In the genomic region with DNA sequence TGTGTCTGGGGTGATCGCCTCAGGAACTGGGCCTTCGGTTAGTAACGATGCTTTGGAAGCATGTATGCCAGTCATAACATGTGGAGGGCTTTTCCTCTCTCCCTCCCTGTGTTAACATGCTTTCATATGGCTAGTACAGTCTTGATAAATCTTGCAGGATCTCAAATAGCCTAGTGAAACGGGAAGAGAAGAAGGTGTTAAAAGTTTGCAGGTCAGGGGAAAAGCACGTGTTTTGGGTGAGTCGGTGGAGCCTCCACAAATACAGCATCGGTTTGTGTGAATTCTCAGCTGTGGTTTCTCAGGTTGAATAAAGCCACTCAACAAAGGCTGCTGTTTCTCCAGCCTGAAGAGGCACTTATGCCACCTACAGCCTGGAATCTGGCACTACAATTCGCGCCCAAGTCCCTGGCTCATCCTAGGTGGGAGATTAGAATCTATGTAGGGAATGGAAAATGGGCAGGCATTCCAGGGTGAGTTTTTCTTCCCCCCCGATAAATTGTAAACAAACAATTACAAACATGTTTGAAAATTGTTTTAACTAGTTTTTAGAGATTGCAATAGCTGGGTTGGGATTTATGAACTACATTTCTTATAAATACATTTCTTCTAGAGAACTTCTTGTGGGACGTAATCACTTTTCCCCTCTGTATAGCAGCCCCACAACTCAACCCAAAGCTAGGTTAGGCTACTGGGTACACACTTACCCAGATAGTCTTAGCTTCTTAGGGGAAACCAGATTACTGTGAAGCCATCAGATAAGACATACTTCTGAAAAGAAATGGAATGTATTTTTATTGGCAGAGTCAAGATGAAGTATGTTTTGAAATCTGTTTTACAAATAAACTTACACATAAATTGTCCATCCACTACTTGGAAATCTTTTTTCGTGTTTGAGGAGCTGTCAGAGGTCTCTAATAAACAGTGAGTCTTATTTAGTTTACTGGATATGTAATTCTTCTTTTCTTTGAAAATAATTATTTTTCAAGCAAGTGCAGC, we compare ENCODE assay signal across 1 cellular context.
TF ChIP-seq lines count a peak whose summit lies in the region.

No MANE protein-coding gene starts in this region.

TF ChIP-seq in GM12878, 131 proteins besides CTCF, POLR2A, EP300 and RAD21 (continued from another document and continues in another):
- TF ChIP-seq, protein P1, sequence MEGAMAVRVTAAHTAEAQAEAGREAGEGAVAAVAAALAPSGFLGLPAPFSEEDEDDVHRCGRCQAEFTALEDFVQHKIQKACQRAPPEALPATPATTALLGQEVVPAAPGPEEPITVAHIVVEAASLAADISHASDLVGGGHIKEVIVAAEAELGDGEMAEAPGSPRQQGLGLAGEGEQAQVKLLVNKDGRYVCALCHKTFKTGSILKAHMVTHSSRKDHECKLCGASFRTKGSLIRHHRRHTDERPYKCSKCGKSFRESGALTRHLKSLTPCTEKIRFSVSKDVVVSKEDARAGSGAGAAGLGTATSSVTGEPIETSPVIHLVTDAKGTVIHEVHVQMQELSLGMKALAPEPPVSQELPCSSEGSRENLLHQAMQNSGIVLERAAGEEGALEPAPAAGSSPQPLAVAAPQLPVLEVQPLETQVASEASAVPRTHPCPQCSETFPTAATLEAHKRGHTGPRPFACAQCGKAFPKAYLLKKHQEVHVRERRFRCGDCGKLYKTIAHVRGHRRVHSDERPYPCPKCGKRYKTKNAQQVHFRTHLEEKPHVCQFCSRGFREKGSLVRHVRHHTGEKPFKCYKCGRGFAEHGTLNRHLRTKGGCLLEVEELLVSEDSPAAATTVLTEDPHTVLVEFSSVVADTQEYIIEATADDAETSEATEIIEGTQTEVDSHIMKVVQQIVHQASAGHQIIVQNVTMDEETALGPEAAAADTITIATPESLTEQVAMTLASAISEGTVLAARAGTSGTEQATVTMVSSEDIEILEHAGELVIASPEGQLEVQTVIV (IDR thresholded peaks at IDR 0.05; ENCODE audit: borderline replicate concordance, partially characterized antibody), result no peak
- no peak for TF ChIP-seq ZNF207 (IDR thresholded peaks at IDR 0.05; ENCODE audit: borderline replicate concordance)
- TF ChIP-seq, protein P2, sequence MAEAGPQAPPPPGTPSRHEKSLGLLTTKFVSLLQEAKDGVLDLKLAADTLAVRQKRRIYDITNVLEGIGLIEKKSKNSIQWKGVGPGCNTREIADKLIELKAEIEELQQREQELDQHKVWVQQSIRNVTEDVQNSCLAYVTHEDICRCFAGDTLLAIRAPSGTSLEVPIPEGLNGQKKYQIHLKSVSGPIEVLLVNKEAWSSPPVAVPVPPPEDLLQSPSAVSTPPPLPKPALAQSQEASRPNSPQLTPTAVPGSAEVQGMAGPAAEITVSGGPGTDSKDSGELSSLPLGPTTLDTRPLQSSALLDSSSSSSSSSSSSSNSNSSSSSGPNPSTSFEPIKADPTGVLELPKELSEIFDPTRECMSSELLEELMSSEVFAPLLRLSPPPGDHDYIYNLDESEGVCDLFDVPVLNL (IDR thresholded peaks at IDR 0.05; ENCODE audit: low read depth, low read length), result no peak
- TF ChIP-seq ZZZ3 (IDR thresholded peaks at IDR 0.05; ENCODE audit: control insufficient read depth, insufficient read length, low read depth), result no peak
- TF ChIP-seq, protein P3, sequence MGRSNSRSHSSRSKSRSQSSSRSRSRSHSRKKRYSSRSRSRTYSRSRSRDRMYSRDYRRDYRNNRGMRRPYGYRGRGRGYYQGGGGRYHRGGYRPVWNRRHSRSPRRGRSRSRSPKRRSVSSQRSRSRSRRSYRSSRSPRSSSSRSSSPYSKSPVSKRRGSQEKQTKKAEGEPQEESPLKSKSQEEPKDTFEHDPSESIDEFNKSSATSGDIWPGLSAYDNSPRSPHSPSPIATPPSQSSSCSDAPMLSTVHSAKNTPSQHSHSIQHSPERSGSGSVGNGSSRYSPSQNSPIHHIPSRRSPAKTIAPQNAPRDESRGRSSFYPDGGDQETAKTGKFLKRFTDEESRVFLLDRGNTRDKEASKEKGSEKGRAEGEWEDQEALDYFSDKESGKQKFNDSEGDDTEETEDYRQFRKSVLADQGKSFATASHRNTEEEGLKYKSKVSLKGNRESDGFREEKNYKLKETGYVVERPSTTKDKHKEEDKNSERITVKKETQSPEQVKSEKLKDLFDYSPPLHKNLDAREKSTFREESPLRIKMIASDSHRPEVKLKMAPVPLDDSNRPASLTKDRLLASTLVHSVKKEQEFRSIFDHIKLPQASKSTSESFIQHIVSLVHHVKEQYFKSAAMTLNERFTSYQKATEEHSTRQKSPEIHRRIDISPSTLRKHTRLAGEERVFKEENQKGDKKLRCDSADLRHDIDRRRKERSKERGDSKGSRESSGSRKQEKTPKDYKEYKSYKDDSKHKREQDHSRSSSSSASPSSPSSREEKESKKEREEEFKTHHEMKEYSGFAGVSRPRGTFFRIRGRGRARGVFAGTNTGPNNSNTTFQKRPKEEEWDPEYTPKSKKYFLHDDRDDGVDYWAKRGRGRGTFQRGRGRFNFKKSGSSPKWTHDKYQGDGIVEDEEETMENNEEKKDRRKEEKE (IDR thresholded peaks at IDR 0.05), result no peak
- TF ChIP-seq IKZF2 (IDR thresholded peaks at IDR 0.05), result peak; percentile 39 to 57; a peak in 2 of 4 replicates
- no peak for TF ChIP-seq SRF (IDR thresholded peaks at IDR 0.05; ENCODE audit: low read depth in 2 of 2, low read length in 2 of 2)
- no peak for TF ChIP-seq SUZ12 (IDR thresholded peaks at IDR 0.05; ENCODE audit: unreplicated experiment)
- TF ChIP-seq, protein P4, sequence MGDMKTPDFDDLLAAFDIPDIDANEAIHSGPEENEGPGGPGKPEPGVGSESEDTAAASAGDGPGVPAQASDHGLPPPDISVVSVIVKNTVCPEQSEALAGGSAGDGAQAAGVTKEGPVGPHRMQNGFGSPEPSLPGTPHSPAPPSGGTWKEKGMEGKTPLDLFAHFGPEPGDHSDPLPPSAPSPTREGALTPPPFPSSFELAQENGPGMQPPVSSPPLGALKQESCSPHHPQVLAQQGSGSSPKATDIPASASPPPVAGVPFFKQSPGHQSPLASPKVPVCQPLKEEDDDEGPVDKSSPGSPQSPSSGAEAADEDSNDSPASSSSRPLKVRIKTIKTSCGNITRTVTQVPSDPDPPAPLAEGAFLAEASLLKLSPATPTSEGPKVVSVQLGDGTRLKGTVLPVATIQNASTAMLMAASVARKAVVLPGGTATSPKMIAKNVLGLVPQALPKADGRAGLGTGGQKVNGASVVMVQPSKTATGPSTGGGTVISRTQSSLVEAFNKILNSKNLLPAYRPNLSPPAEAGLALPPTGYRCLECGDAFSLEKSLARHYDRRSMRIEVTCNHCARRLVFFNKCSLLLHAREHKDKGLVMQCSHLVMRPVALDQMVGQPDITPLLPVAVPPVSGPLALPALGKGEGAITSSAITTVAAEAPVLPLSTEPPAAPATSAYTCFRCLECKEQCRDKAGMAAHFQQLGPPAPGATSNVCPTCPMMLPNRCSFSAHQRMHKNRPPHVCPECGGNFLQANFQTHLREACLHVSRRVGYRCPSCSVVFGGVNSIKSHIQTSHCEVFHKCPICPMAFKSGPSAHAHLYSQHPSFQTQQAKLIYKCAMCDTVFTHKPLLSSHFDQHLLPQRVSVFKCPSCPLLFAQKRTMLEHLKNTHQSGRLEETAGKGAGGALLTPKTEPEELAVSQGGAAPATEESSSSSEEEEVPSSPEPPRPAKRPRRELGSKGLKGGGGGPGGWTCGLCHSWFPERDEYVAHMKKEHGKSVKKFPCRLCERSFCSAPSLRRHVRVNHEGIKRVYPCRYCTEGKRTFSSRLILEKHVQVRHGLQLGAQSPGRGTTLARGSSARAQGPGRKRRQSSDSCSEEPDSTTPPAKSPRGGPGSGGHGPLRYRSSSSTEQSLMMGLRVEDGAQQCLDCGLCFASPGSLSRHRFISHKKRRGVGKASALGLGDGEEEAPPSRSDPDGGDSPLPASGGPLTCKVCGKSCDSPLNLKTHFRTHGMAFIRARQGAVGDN (IDR thresholded peaks at IDR 0.05), result peak; percentile 37; the same call in 1 of the 2 replicates
- TF ChIP-seq SMC3 (IDR thresholded peaks at IDR 0.05; ENCODE audit: borderline replicate concordance, low read length), result peak; percentile 85
- no peak for TF ChIP-seq MTA3 (IDR thresholded peaks at IDR 0.05; ENCODE audit: borderline replicate concordance, low read length)
- 0 out of 2 replicates have a peak, but pooled peaks have one; percentile 84 for TF ChIP-seq WRNIP1 (IDR thresholded peaks at IDR 0.05; ENCODE audit: borderline replicate concordance, low read depth, low read length)
- TF ChIP-seq SIN3A (IDR thresholded peaks at IDR 0.05; ENCODE audit: low read depth, low read length), result no peak
- 0 out of 2 replicates have a peak, but pooled peaks have one; percentile 39 for TF ChIP-seq NBN (IDR thresholded peaks at IDR 0.05)
- no peak for TF ChIP-seq STAT1 (conservative IDR thresholded peaks at IDR 0.05)
- TF ChIP-seq, protein P5, sequence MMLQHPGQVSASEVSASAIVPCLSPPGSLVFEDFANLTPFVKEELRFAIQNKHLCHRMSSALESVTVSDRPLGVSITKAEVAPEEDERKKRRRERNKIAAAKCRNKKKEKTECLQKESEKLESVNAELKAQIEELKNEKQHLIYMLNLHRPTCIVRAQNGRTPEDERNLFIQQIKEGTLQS (IDR thresholded peaks at IDR 0.05; ENCODE audit: borderline replicate concordance, extremely low read depth, low read depth, low read length), result no peak
- TF ChIP-seq MEF2B (IDR thresholded peaks at IDR 0.05; ENCODE audit: partially characterized antibody, poor library complexity, severe bottlenecking), result no peak
- no peak for TF ChIP-seq ZNF384 (IDR thresholded peaks at IDR 0.05; ENCODE audit: borderline replicate concordance, low read depth, low read length)
- TF ChIP-seq LARP7 (IDR thresholded peaks at IDR 0.05), result no peak
- TF ChIP-seq RAD51 (IDR thresholded peaks at IDR 0.05), result peak; percentile 38; the same call in 1 of the 2 replicates
- TF ChIP-seq, protein P6, sequence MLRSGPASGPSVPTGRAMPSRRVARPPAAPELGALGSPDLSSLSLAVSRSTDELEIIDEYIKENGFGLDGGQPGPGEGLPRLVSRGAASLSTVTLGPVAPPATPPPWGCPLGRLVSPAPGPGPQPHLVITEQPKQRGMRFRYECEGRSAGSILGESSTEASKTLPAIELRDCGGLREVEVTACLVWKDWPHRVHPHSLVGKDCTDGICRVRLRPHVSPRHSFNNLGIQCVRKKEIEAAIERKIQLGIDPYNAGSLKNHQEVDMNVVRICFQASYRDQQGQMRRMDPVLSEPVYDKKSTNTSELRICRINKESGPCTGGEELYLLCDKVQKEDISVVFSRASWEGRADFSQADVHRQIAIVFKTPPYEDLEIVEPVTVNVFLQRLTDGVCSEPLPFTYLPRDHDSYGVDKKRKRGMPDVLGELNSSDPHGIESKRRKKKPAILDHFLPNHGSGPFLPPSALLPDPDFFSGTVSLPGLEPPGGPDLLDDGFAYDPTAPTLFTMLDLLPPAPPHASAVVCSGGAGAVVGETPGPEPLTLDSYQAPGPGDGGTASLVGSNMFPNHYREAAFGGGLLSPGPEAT (IDR thresholded peaks at IDR 0.05; ENCODE audit: low read depth), result peak; percentile 60; the same call in 1 of the 2 replicates
- TF ChIP-seq RELA (IDR thresholded peaks at IDR 0.05; ENCODE audit: borderline replicate concordance, partially characterized antibody), result no peak
- TF ChIP-seq SREBF1 (IDR thresholded peaks at IDR 0.05; ENCODE audit: low read length), result no peak
- no peak for TF ChIP-seq TAF1 (IDR thresholded peaks at IDR 0.05; ENCODE audit: borderline replicate concordance, low read depth, low read length)
- TF ChIP-seq, protein P7, sequence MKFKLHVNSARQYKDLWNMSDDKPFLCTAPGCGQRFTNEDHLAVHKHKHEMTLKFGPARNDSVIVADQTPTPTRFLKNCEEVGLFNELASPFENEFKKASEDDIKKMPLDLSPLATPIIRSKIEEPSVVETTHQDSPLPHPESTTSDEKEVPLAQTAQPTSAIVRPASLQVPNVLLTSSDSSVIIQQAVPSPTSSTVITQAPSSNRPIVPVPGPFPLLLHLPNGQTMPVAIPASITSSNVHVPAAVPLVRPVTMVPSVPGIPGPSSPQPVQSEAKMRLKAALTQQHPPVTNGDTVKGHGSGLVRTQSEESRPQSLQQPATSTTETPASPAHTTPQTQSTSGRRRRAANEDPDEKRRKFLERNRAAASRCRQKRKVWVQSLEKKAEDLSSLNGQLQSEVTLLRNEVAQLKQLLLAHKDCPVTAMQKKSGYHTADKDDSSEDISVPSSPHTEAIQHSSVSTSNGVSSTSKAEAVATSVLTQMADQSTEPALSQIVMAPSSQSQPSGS (IDR thresholded peaks at IDR 0.05; ENCODE audit: low read length), result no peak
- TF ChIP-seq, protein P8, sequence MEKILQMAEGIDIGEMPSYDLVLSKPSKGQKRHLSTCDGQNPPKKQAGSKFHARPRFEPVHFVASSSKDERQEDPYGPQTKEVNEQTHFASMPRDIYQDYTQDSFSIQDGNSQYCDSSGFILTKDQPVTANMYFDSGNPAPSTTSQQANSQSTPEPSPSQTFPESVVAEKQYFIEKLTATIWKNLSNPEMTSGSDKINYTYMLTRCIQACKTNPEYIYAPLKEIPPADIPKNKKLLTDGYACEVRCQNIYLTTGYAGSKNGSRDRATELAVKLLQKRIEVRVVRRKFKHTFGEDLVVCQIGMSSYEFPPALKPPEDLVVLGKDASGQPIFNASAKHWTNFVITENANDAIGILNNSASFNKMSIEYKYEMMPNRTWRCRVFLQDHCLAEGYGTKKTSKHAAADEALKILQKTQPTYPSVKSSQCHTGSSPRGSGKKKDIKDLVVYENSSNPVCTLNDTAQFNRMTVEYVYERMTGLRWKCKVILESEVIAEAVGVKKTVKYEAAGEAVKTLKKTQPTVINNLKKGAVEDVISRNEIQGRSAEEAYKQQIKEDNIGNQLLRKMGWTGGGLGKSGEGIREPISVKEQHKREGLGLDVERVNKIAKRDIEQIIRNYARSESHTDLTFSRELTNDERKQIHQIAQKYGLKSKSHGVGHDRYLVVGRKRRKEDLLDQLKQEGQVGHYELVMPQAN (conservative IDR thresholded peaks at IDR 0.05), result no peak
